ENCODE assay signal across 36 cellular contexts in genomic region chr11:130219148-130219547, GRCh38. TPM values are rescaled to one million over a fixed set of nuclear protein-coding genes. Genes with fewer than 3 reads are reported as not detected.
"Had no signal": no experiment of that assay in that cellular context is flagged by ENCODE, and none has a peak within 500 bp of the region (broad histone marks: within the 10 kb centered on the region; RNA-seq: fewer than 3 reads in every experiment).

No MANE protein-coding gene starts in this region.

- H3K9me3 ChIP-seq: adrenal gland, body of pancreas had no signal

- H3K4me3 ChIP-seq: adrenal gland, body of pancreas had no signal

- FAIRE-seq: astrocyte, bronchial epithelial cell had no signal

- DNase-seq: activated CD4-positive, alpha-beta T cell treated with anti-CD3 and anti-CD28 coated beads, Interleukin-2, amount 10 ng/mL, durations not matched to agents 24 days and 14 days; activated CD4-positive, alpha-beta T cell treated with anti-CD3 and anti-CD28 coated beads, Interleukin-2, amount 50 U/mL, for 4 hours; activated CD8-positive, alpha-beta T cell treated with anti-CD3 and anti-CD28 coated beads for 36 hours; activated gamma-delta T cell treated with Interleukin-2 at 50 U/mL for 16 hours; activated naive CD4-positive, alpha-beta T cell treated with anti-CD3 and anti-CD28 coated beads for 36 hours; activated T-cell treated with anti-CD3 and anti-CD28 coated beads for 4 hours; activated T-cell treated with anti-CD3 and anti-CD28 coated beads, Interleukin-2, amount 50 U/mL, for 4 hours; central memory CD4-positive, alpha-beta T cell; Karpas-422; KBM-7; NCI-H1105 treated with DMSO at 0.1 percent for 48 hours; NCI-H1436; NCI-H1694; NCI-H1930; NCI-H2081 treated with DMSO at 0.1 percent for 48 hours; NCI-H226; NCI-H446 treated with DMSO at 0.1 percent for 48 hours; NCI-H524; NCI-H69; NCI-H82; RPMI8226; SIG-M5; SW 1271; T-helper 1 cell; T-helper 2 cell; T-helper 9 cell; WERI-Rb-1 had no signal

- H3K4me3 Mint-ChIP-seq: activated CD4-positive, alpha-beta T cell treated with anti-CD3 and anti-CD28 coated beads, Interleukin-2, amount 10 ng/mL, durations not matched to agents 24 days and 14 days; activated CD8-positive, alpha-beta T cell treated with anti-CD3 and anti-CD28 coated beads for 36 hours; activated naive CD4-positive, alpha-beta T cell treated with anti-CD3 and anti-CD28 coated beads for 36 hours; activated T-cell treated with anti-CD3 and anti-CD28 coated beads, Interleukin-2, amount 50 U/mL, for 4 hours; activated T-helper 1 cell treated with anti-CD3 and anti-CD28 coated beads, Interleukin-12 subunit alpha, Interleukin-12 subunit beta, Interleukin-2, Interleukin-4 antibody, amounts not matched to agents 30 ng/mL and 10 ng/mL and 1 ng/mL, durations not matched to agents 14 hours and 24 hours and 36 hours; IgD-negative memory B cell had no signal

- H3K36me3 ChIP-seq: adrenal gland, WERI-Rb-1 had no signal

- ATAC-seq: activated CD8-positive, alpha-beta T cell treated with anti-CD3 and anti-CD28 coated beads for 36 hours; activated naive CD4-positive, alpha-beta T cell treated with anti-CD3 and anti-CD28 coated beads, Interleukin-2, amount 50 U/mL, for 72 hours; activated T-cell treated with anti-CD3 and anti-CD28 coated beads, Interleukin-2, amount 50 U/mL, for 4 hours; body of pancreas; Panc1; Right ventricle myocardium inferior had no signal

- H3K27ac Mint-ChIP-seq: activated CD4-positive, alpha-beta T cell treated with anti-CD3 and anti-CD28 coated beads, Interleukin-2, amount 10 ng/mL, durations not matched to agents 24 days and 14 days; activated CD8-positive, alpha-beta T cell treated with anti-CD3 and anti-CD28 coated beads for 36 hours; activated naive CD4-positive, alpha-beta T cell treated with anti-CD3 and anti-CD28 coated beads for 36 hours; activated naive CD4-positive, alpha-beta T cell treated with anti-CD3 and anti-CD28 coated beads, Interleukin-2, amount 50 U/mL, for 72 hours; activated T-helper 1 cell treated with anti-CD3 and anti-CD28 coated beads, Interleukin-12 subunit alpha, Interleukin-12 subunit beta, Interleukin-2, Interleukin-4 antibody, amounts not matched to agents 30 ng/mL and 10 ng/mL and 1 ng/mL, durations not matched to agents 14 hours and 24 hours and 36 hours had no signal

- H3K36me3 Mint-ChIP-seq: activated naive CD4-positive, alpha-beta T cell treated with anti-CD3 and anti-CD28 coated beads, Interleukin-2, amount 50 U/mL, for 72 hours; IgD-negative memory B cell had no signal

- H3K9me3 Mint-ChIP-seq: activated CD4-positive, alpha-beta T cell treated with anti-CD3 and anti-CD28 coated beads, Interleukin-2, amount 10 ng/mL, durations not matched to agents 24 days and 14 days; activated CD8-positive, alpha-beta T cell treated with anti-CD3 and anti-CD28 coated beads for 36 hours; activated naive CD4-positive, alpha-beta T cell treated with anti-CD3 and anti-CD28 coated beads for 36 hours; activated naive CD4-positive, alpha-beta T cell treated with anti-CD3 and anti-CD28 coated beads, Interleukin-2, amount 50 U/mL, for 72 hours; activated T-cell treated with anti-CD3 and anti-CD28 coated beads, Interleukin-2, amount 50 U/mL, for 4 hours; activated T-helper 1 cell treated with anti-CD3 and anti-CD28 coated beads, Interleukin-12 subunit alpha, Interleukin-12 subunit beta, Interleukin-2, Interleukin-4 antibody, amounts not matched to agents 30 ng/mL and 10 ng/mL and 1 ng/mL, durations not matched to agents 14 hours and 24 hours and 36 hours; IgD-negative memory B cell had no signal

- H3K4me1 ChIP-seq: adrenal gland, body of pancreas had no signal

- H3K27me3 Mint-ChIP-seq: activated CD8-positive, alpha-beta T cell treated with anti-CD3 and anti-CD28 coated beads for 36 hours; IgD-negative memory B cell had no signal

- H3K27ac ChIP-seq: adrenal gland, body of pancreas, WERI-Rb-1 had no signal

RNA-seq across cellular contexts. Expression of gene ST14, which starts 59.6 kb away (rescaled TPM):
- total RNA-seq: activated CD4-positive, alpha-beta T cell treated with anti-CD3 and anti-CD28 coated beads, Interleukin-2, amount 10 ng/mL, durations not matched to agents 24 days and 14 days; activated CD8-positive, alpha-beta T cell treated with anti-CD3 and anti-CD28 coated beads for 36 hours; activated naive CD4-positive, alpha-beta T cell treated with anti-CD3 and anti-CD28 coated beads for 36 hours; activated T-helper 1 cell treated with anti-CD3 and anti-CD28 coated beads, Interleukin-12 subunit alpha, Interleukin-12 subunit beta, Interleukin-2, Interleukin-4 antibody, amounts not matched to agents 30 ng/mL and 10 ng/mL and 1 ng/mL, durations not matched to agents 14 hours and 24 hours and 36 hours had no signal
